Comparison of ENCODE assay signal across 1 cellular context in the genomic region with DNA sequence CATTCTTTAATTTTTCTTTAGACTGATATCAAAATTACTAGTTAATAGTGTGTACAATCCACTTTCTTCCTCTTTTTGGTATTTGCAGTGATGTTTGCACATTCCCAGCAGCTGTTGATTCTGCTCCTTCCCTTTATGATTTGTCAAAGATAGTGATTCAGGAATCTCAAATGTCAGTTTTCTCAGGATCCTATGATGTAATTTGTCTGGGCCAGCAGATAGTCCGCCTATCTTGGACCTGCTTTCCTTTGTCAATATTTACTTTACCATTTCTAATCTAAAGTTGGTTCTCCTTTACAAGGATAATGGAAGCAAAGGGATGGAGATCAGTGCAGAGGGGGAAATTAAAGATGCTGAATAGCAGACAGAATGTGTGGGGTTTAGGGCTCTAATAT.
TF ChIP-seq lines count a peak whose summit lies in the region.

No MANE protein-coding gene starts in this region.

TF ChIP-seq in HEK293, 187 proteins besides CTCF, POLR2A, EP300 and RAD21 (continued from another document):
- 0 out of 2 replicates have a peak, but pooled peaks have one; percentile 15 for TF ChIP-seq PRDM10 (tag by site-specific recombination; IDR thresholded peaks at IDR 0.05)
- TF ChIP-seq ZNF843 (tag by site-specific recombination; IDR thresholded peaks at IDR 0.05) = peak; percentile 29; the same call in 1 of the 2 replicates
- TF ChIP-seq SCRT2 (tag by site-specific recombination; IDR thresholded peaks at IDR 0.05) = peak; percentile 37; the same call in 1 of the 2 replicates
- no peak for TF ChIP-seq PATZ1 (tag by site-specific recombination; IDR thresholded peaks at IDR 0.05)
- peak; percentile 14; the same call in 1 of the 2 replicates for TF ChIP-seq OSR2 (tag by site-specific recombination; IDR thresholded peaks at IDR 0.05)
- TF ChIP-seq ZNF148 (tag by site-specific recombination; IDR thresholded peaks at IDR 0.05; ENCODE audit: borderline replicate concordance) = no peak
- TF ChIP-seq ZBTB17 (tag by site-specific recombination; IDR thresholded peaks at IDR 0.05) = peak; percentile 50; the same call in 1 of the 2 replicates
- TF ChIP-seq ZNF366 (tag by site-specific recombination; conservative IDR thresholded peaks at IDR 0.05) = 0 out of 2 replicates have a peak, but pooled peaks have one; percentile 14
